Comparison of ENCODE assay signal across 1 cellular context in the genomic region with DNA sequence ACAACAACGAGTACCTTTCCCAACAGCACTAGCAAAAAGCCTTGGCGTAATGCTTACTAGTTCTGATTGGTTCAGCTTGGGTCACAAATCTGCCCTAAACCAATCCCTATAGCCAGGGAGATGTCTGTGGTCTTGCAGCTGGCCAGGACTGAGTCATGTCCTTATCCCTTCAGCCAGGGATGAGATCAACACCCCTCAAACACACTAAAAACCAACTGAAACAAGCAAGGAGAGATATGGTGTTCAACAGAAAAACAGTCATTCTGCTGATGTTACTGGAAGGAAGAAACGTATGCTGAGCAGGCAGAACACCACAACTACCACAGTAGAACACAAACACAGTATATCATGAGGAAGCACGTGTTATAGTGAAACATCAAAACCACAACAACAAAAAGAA.
A peak's percentile ranks its signal among the peaks of the same experiment; 100 is the strongest.
TF ChIP-seq lines count a peak whose summit lies in the region.

No MANE protein-coding gene starts in this region.

TF ChIP-seq in GM12878, 131 proteins besides CTCF, POLR2A, EP300 and RAD21 (continued from another document):
- TF ChIP-seq RUNX3 (IDR thresholded peaks at IDR 0.05; ENCODE audit: low read length): peak; percentile 39
- TF ChIP-seq BHLHE40 (IDR thresholded peaks at IDR 0.05; ENCODE audit: borderline replicate concordance in 1 of 2, low read depth in 2 of 2, low read length in 1 of 2): peak in 1 of 2 experiments; percentile 20; a peak in 1 of 4 replicates
